In the genomic region with DNA sequence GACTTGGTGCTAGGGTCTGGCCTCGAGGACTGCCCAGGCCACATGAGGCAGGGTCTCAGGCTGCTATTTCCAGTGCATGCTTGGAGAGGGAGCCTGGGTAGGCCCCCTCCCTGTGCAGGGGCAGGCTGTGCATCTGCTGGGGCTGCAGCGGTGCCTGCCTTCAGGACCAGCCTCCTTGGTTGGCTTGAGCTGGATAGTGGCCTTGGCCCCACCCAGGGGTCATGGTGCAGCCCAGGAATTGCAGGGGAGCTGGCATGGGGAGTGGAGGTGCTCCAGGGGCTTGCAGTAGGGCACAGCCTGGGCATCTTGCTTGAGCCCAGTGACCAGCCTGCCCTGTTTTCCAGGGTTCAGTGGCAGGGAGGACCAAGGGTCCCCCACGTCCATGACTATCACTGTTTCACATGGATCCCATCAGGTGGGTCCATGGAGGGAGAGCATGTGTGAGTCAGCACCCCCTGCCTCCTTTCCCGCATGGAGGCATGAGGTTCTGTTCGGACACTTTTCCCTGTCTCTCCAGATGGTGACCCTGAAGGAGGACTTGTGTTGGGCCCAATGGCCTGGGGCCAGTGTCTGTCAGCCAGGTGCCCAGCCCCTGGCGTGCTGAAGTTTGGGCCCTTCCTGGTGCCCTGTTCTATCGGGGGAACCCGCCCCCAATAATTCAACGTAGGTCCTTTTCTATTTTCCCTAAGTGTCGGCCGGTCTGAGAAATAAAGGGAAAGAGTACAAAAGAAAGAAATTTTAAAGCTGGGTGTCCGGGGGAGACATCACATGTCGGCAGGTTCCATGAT, we compare ENCODE assay signal across 19 cellular contexts.
DNase-seq lines count a peak whose midpoint lies in the region; ATAC-seq and TF ChIP-seq lines count a peak whose summit lies in the region.
"Had no signal": no experiment of that assay in that cellular context is flagged by ENCODE, and none has a peak within 500 bp of the region (broad histone marks: within the 10 kb centered on the region; RNA-seq: fewer than 3 reads in every experiment).

No MANE protein-coding gene starts in this region.

- DNase-seq in activated T-cell treated with anti-CD3 and anti-CD28 coated beads, Interleukin-2, amount 50 U/mL, for 1 hour: peak; percentile 4
- no peak for DNase-seq in activated T-cell treated with anti-CD3 and anti-CD28 coated beads, Interleukin-2, amount 50 U/mL, for 72 hours
- DNase-seq in T-helper 17 cell: peak in 2 of 3 donors; percentile 4
- peak in 2 of 3 donors; percentile 23 to 28 for DNase-seq in right cardiac atrium
- DNase-seq in psoas muscle: peak; percentile 1 to 26
- DNase-seq in hepatic stellate cell (ENCODE audit: low spot score): no peak
- DNase-seq in NCI-H524 (lab: John Stamatoyannopoulos, UW): no peak
- DNase-seq in SK-N-DZ (ENCODE audit: low spot score): no peak
- DNase-seq: amniotic stem cell; Calu3; central memory CD4-positive, alpha-beta T cell; esophagus squamous epithelium; NCI-H2107; SHP77 treated with DMSO at 0.1 percent for 48 hours; stimulated activated CD4-positive, alpha-beta T cell treated with anti-CD3 and anti-CD28 coated beads, Interleukin-4, amount 100 ng/mL, for 1 hour had no signal

- H3K4me1 Mint-ChIP-seq in activated T-cell treated with anti-CD3 and anti-CD28 coated beads, Interleukin-2, amount 50 U/mL, for 72 hours (ENCODE audit: low read depth): no peaks in the 10 kb centered on the region
- H3K4me1 Mint-ChIP-seq in T-helper 17 cell: no peaks in the 10 kb centered on the region
- H3K4me1 Mint-ChIP-seq: T-cell had no signal

- intact Hi-C loops in right cardiac atrium (cut with DNase I): loop anchor here in 1 of 4 donors (1.0 kb wide), 1 partner anchor 13 kb away; no protein-coding TSS in a partner anchor
- intact Hi-C loops in psoas muscle (cut with DNase I): no loop called here

- H3K4me1 ChIP-seq in right cardiac atrium (ENCODE audit: control insufficient read depth, insufficient read depth, low read length) (no peaks in the 10 kb centered on the region), psoas muscle (no peaks in the 10 kb centered on the region)
- H3K4me1 ChIP-seq: BE2C, esophagus squamous epithelium had no signal

- H3K27ac ChIP-seq in right cardiac atrium (ENCODE audit: low read length) (no peak overlapping the region), psoas muscle (no peak overlapping the region)
- H3K27ac ChIP-seq: esophagus squamous epithelium, skin epidermis had no signal

- 82% methylated on average over 13 of the region's 13 CpGs for WGBS in right cardiac atrium
- WGBS in psoas muscle, 3 donors: 82 to 89% (median 86%) methylated on average over 12 to 13 of the region's 13 CpGs

- TF ChIP-seq CTCF in psoas muscle (IDR thresholded peaks at IDR 0.05): no peak

- no peak overlapping the region for H3K27ac Mint-ChIP-seq in activated T-cell treated with anti-CD3 and anti-CD28 coated beads, Interleukin-2, amount 50 U/mL, for 72 hours
- no peak overlapping the region for H3K27ac Mint-ChIP-seq in T-helper 17 cell
- H3K27ac Mint-ChIP-seq: activated T-helper 1 cell treated with anti-CD3 and anti-CD28 coated beads, Interleukin-12 subunit alpha, Interleukin-12 subunit beta, Interleukin-2, Interleukin-4 antibody, amounts not matched to agents 30 ng/mL and 10 ng/mL and 1 ng/mL, durations not matched to agents 14 hours and 24 hours and 36 hours; T-cell had no signal

- no peaks in the 10 kb centered on the region for H3K9me3 ChIP-seq in T-helper 17 cell (ENCODE audit: control insufficient read depth, low read length, poor library complexity, severe bottlenecking)
- peaks cover 2% of the 10 kb centered on the region for H3K9me3 ChIP-seq in right cardiac atrium (ENCODE audit: control insufficient read depth, low read length)
- H3K9me3 ChIP-seq in psoas muscle: peaks cover 17% of the 10 kb centered on the region

- H3K4me3 ChIP-seq in right cardiac atrium (ENCODE audit: low read length) (no peak overlapping the region), psoas muscle (no peak overlapping the region)
- H3K4me3 ChIP-seq: esophagus squamous epithelium, skin epidermis had no signal

- H3K4me3 Mint-ChIP-seq in activated T-cell treated with anti-CD3 and anti-CD28 coated beads, Interleukin-2, amount 50 U/mL, for 72 hours: no peak overlapping the region
- H3K4me3 Mint-ChIP-seq in T-helper 17 cell: no peak overlapping the region
- H3K4me3 Mint-ChIP-seq: activated T-helper 1 cell treated with anti-CD3 and anti-CD28 coated beads, Interleukin-12 subunit alpha, Interleukin-12 subunit beta, Interleukin-2, Interleukin-4 antibody, amounts not matched to agents 30 ng/mL and 10 ng/mL and 1 ng/mL, durations not matched to agents 14 hours and 24 hours and 36 hours; T-cell had no signal

- ATAC-seq in activated T-cell treated with anti-CD3 and anti-CD28 coated beads, Interleukin-2, amount 50 U/mL, for 72 hours (replicated peaks in 1 of 2): no peak
- ATAC-seq in T-helper 17 cell: no peak
- ATAC-seq in right cardiac atrium: no peak
- no peak for ATAC-seq in psoas muscle
- ATAC-seq: T-cell had no signal

- no peaks in the 10 kb centered on the region for H3K27me3 ChIP-seq in right cardiac atrium (ENCODE audit: control insufficient read depth, insufficient read depth)
- H3K27me3 ChIP-seq in psoas muscle (ENCODE audit: insufficient read depth in 3 of 3, low read length in 2 of 3): no peaks in the 10 kb centered on the region
- H3K27me3 ChIP-seq: BE2C, esophagus squamous epithelium had no signal

- H3K9me3 Mint-ChIP-seq in activated T-cell treated with anti-CD3 and anti-CD28 coated beads, Interleukin-2, amount 50 U/mL, for 72 hours: peaks cover 2 to 10% of the 10 kb centered on the region in 2 donors

- peaks cover 4 to 14% of the 10 kb centered on the region in 2 donors for H3K36me3 Mint-ChIP-seq in activated T-cell treated with anti-CD3 and anti-CD28 coated beads, Interleukin-2, amount 50 U/mL, for 72 hours (ENCODE audit: insufficient read depth in 2 of 2)
- no peaks in the 10 kb centered on the region for H3K36me3 Mint-ChIP-seq in T-helper 17 cell (ENCODE audit: low read depth)
- H3K36me3 Mint-ChIP-seq: T-cell had no signal

- H3K27me3 Mint-ChIP-seq in activated T-cell treated with anti-CD3 and anti-CD28 coated beads, Interleukin-2, amount 50 U/mL, for 72 hours (ENCODE audit: low read depth): no peaks in the 10 kb centered on the region
- H3K27me3 Mint-ChIP-seq in T-helper 17 cell: no peaks in the 10 kb centered on the region
- H3K27me3 Mint-ChIP-seq: T-cell had no signal

- H3K36me3 ChIP-seq in psoas muscle (ENCODE audit: insufficient read depth in 1 of 2, low read depth in 1 of 2): no peaks in the 10 kb centered on the region
- H3K36me3 ChIP-seq: BE2C, esophagus squamous epithelium had no signal

Comparison
In these comparisons a context has a peak if more than half of its experiments do, and no peak if none do; other contexts are left out.
1. DNase-seq: peak in activated T-cell treated with anti-CD3 and anti-CD28 coated beads, Interleukin-2, amount 50 U/mL, for 1 hour (single experiment), T-helper 17 cell (2 of 3), right cardiac atrium (2 of 3) and psoas muscle (2 of 2); none in activated T-cell treated with anti-CD3 and anti-CD28 coated beads, Interleukin-2, amount 50 U/mL, for 72 hours (0 of 2), hepatic stellate cell (single experiment), NCI-H524 (0 of 2) and SK-N-DZ (single experiment).